Comparison of ENCODE assay signal across 18 cellular contexts in the genomic region with DNA sequence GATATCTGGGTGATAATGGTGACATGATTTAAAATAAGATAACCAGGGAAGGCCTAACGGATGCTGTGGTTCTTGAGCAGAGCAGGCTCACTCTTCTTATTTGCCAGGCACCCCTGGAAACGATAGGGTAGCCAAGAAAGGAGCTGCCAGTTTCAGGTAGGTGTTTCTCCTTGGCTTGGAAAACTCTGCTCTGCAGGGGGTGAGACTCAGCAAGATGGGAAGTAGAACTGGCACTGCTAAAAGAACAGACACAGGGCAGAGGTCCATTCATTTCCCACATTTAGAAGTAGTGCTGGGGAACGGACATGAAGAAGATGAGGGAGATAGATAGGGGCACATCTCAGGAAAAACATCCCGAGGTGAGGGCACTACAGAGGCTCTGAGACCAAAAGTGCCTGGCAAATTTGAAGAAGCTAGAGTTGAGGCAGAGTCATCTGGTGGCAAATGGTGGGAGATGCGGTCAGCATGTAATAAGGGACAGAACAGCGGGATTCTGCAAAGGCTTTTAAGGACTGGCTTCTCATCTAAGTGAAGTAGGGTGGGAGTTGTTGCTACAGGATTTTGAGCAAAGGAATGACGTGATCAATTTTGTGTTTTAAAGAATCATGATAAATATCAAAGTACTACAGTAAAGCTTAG.
"Had no signal": no experiment of that assay in that cellular context is flagged by ENCODE, and none has a peak within 500 bp of the region (broad histone marks: within the 10 kb centered on the region; RNA-seq: fewer than 3 reads in every experiment).

No MANE protein-coding gene starts in this region.

- DNase-seq: activated CD4-positive, alpha-beta T cell treated with anti-CD3 and anti-CD28 coated beads for 1 hour; activated CD4-positive, alpha-beta T cell treated with anti-CD3 and anti-CD28 coated beads, Interleukin-2, amount 50 U/mL, for 1 hour; activated gamma-delta T cell treated with Interleukin-2 at 50 U/mL for 16 hours; activated T-cell treated with anti-CD3 and anti-CD28 coated beads, Interleukin-2, amount 50 U/mL, for 1 hour; cerebellar nuclear complex; cortex of kidney; kidney glomerular epithelial cell; left lung; naive thymus-derived CD8-positive, alpha-beta T cell; stimulated activated CD4-positive, alpha-beta T cell treated with anti-CD3 and anti-CD28 coated beads, Interleukin-4, amount 100 ng/mL, for 24 hours; stimulated activated naive CD4-positive, alpha-beta T cell treated with Interleukin-2 at 50 U/mL for 16 hours; T-cell; upper lobe of right lung had no signal

- H3K27ac ChIP-seq: ascending aorta, breast epithelium, epithelial cell of prostate, left lung, prostate gland, upper lobe of right lung, VCaP had no signal

- H3K4me1 ChIP-seq: ascending aorta, breast epithelium, left lung, prostate gland, upper lobe of right lung had no signal

- H3K36me3 ChIP-seq: ascending aorta, breast epithelium, left lung, prostate gland, upper lobe of right lung had no signal

- H3K4me3 ChIP-seq: ascending aorta, breast epithelium, left lung, prostate gland, upper lobe of right lung had no signal

- ATAC-seq: left lung; naive thymus-derived CD8-positive, alpha-beta T cell; T-cell; upper lobe of right lung had no signal

- H3K27me3 ChIP-seq: ascending aorta, breast epithelium, left lung, upper lobe of right lung had no signal

- H3K9me3 ChIP-seq: ascending aorta, breast epithelium, left lung, prostate gland, upper lobe of right lung had no signal
